ENCODE assay signal across 8 cellular contexts in the genomic region with DNA sequence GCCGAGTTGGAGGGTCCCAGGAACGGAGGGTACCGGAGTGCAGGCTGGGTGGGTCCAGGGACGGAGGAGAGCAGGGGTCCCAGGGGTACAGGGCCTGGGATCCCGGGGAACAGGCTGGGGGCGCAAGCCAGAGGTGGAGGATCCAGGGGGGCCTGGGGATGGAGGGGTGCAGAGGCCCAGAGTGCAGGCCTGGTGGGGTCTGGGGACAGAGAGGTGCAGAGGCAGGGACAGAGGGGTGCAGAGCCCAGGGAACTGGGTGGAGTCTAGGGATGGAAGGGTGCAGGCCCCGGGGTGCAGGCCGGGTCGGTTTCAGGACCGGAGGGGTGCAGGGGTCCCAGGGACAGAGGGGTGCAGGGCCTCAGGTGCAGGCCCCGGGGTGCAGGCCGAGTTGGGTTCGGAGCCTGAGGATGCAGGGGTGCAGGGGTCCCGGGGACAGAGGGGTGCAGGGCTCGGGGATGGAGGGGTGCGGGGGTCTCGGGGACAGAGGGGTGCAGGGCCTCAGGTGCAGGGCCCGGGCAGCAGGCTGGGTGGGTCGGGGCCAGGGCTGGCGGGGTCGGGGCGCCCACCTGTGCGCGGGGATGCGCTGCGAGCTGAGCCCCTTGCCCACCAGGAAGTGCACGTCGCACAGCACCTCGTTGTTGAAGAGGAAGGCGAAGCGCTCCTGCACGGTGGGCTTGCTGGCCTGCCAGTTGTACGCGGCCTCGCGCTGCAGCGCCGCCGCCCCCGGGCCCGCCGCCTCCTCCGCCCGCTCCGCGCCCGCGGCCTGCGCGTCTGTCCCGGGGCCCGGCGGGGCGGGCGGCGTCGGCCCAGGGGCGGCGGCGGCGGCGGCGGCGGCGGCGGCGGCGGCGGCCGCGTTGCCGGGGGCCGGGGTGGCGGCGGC. TPM values are rescaled to one million over a fixed set of nuclear protein-coding genes. Genes with fewer than 3 reads are reported as not detected.
DNase-seq lines count a peak whose midpoint lies in the region; ATAC-seq and TF ChIP-seq lines count a peak whose summit lies in the region.

No MANE protein-coding gene starts in this region.

- TF ChIP-seq CTCF in AG04450 (IDR thresholded peaks at IDR 0.05; ENCODE audit: low read depth, low read length): no peak
- no peak for TF ChIP-seq CTCF in gastroesophageal sphincter (IDR thresholded peaks at IDR 0.05)

- no peak overlapping the region for H3K27ac ChIP-seq in AG04450 (ENCODE audit: low read depth, low read length)
- H3K27ac ChIP-seq in GM23248: no peak overlapping the region
- peak overlapping the region in 3 of 4 donors; percentile 80 to 86 (median 82) for H3K27ac ChIP-seq in gastroesophageal sphincter
- H3K27ac ChIP-seq in trophoblast cell (ENCODE audit: low read depth, low read length): no peak overlapping the region

- no peak for DNase-seq in AG04450 (ENCODE audit: low read depth, low spot score)
- DNase-seq in GM23248: peak; percentile 67
- DNase-seq in activated CD8-positive, alpha-beta T cell treated with anti-CD3 and anti-CD28 coated beads, Interleukin-2, amount 10 ng/mL, durations not matched to agents 7 days and 5 days: peak; percentile 35
- peak in 1 of 2 donors; percentile 37 for DNase-seq in trophoblast cell
- DNase-seq in NCI-H345 (lab: John Stamatoyannopoulos, UW): no peak

- H3K4me2 ChIP-seq in GM23248 (ENCODE audit: unreplicated experiment) (peak overlapping the region; percentile 92), trophoblast cell (ENCODE audit: low read length) (peak overlapping the region; percentile 89)

- peak overlapping the region; percentile 73 for H3K4me3 Mint-ChIP-seq in activated CD8-positive, alpha-beta T cell treated with anti-CD3 and anti-CD28 coated beads, Interleukin-2, amount 10 ng/mL, durations not matched to agents 7 days and 5 days

- in situ Hi-C loops in GM23248 (cut with MboI): no loop called here

- no peaks in the 10 kb centered on the region for H3K4me1 ChIP-seq in GM23248 (ENCODE audit: insufficient read depth)
- H3K4me1 ChIP-seq in gastroesophageal sphincter: peaks cover 0 to 47% (median 23%) of the 10 kb centered on the region in 3 donors
- H3K4me1 ChIP-seq in trophoblast cell (ENCODE audit: control insufficient read depth in 1 of 2, insufficient read depth in 2 of 2, low read length in 2 of 2): peaks cover 10 to 11% of the 10 kb centered on the region in 2 experiments

- no peak overlapping the region for H2BK5ac ChIP-seq in trophoblast cell (ENCODE audit: low read depth, low read length, poor library complexity)

- TF ChIP-seq EP300 in gastroesophageal sphincter (IDR thresholded peaks at IDR 0.05): no peak

- no peaks in the 10 kb centered on the region; the same call in 1 of the 2 replicates for H3F3A ChIP-seq in GM23248 (ENCODE audit: insufficient read depth)

- peak overlapping the region; percentile 97 for H3K14ac ChIP-seq in trophoblast cell (ENCODE audit: low read length)

- peaks cover 44% of the 10 kb centered on the region for H3K79me2 ChIP-seq in GM23248 (ENCODE audit: insufficient read depth)
- H3K79me2 ChIP-seq in trophoblast cell (ENCODE audit: control insufficient read depth, insufficient read depth, low read length, poor library complexity): peaks cover 4% of the 10 kb centered on the region

- no peaks in the 10 kb centered on the region for H3K9me2 ChIP-seq in GM23248 (ENCODE audit: insufficient read depth)

- no peaks in the 10 kb centered on the region for H3K9me3 Mint-ChIP-seq in activated CD8-positive, alpha-beta T cell treated with anti-CD3 and anti-CD28 coated beads, Interleukin-2, amount 10 ng/mL, durations not matched to agents 7 days and 5 days (ENCODE audit: insufficient read depth)

- peak overlapping the region; percentile 78 for H3K4ac ChIP-seq in trophoblast cell (ENCODE audit: low read depth, low read length)

- no peak for TF ChIP-seq POLR2A in gastroesophageal sphincter (IDR thresholded peaks at IDR 0.05)

- ATAC-seq in activated CD8-positive, alpha-beta T cell treated with anti-CD3 and anti-CD28 coated beads, Interleukin-2, amount 10 ng/mL, durations not matched to agents 7 days and 5 days: peak; percentile 72
- ATAC-seq in gastroesophageal sphincter (peak; percentile 44), GM21737 (IDR thresholded peaks at IDR 0.05; ENCODE audit: unreplicated experiment) (no peak), GM18498 (IDR thresholded peaks at IDR 0.05; ENCODE audit: unreplicated experiment) (no peak)

- H3K27me3 Mint-ChIP-seq in activated CD8-positive, alpha-beta T cell treated with anti-CD3 and anti-CD28 coated beads, Interleukin-2, amount 10 ng/mL, durations not matched to agents 7 days and 5 days (ENCODE audit: low read depth): no peaks in the 10 kb centered on the region

- CTCF ChIA-PET in AG04450 (lab: Charles Lee): no interaction called here
- CTCF ChIA-PET in activated CD8-positive, alpha-beta T cell treated with anti-CD3 and anti-CD28 coated beads, Interleukin-2, amount 10 ng/mL, durations not matched to agents 7 days and 5 days (lab: Charles Lee): no interaction called here

- no peak overlapping the region for H2BK12ac ChIP-seq in trophoblast cell (ENCODE audit: low read length)

- peak overlapping the region; percentile 95 for H4K12ac ChIP-seq in trophoblast cell (ENCODE audit: low read depth, low read length)

- peaks cover 16% of the 10 kb centered on the region for H3K4me1 Mint-ChIP-seq in activated CD8-positive, alpha-beta T cell treated with anti-CD3 and anti-CD28 coated beads, Interleukin-2, amount 10 ng/mL, durations not matched to agents 7 days and 5 days (ENCODE audit: low read depth)

- no peaks in the 10 kb centered on the region for H3K27me3 ChIP-seq in AG04450 (ENCODE audit: control insufficient read depth, insufficient read depth, low read length)
- no peaks in the 10 kb centered on the region for H3K27me3 ChIP-seq in GM23248 (replicated peaks; ENCODE audit: insufficient read depth)
- H3K27me3 ChIP-seq in gastroesophageal sphincter: no peaks in the 10 kb centered on the region
- no peaks in the 10 kb centered on the region for H3K27me3 ChIP-seq in trophoblast cell (ENCODE audit: insufficient read depth, low read length)

- peak overlapping the region; percentile 87 for H4K91ac ChIP-seq in trophoblast cell (ENCODE audit: low read depth, low read length)

- peak overlapping the region; percentile 97 for H4K8ac ChIP-seq in trophoblast cell (ENCODE audit: low read depth, low read length)

- H3K23ac ChIP-seq in trophoblast cell (ENCODE audit: low read length): no peak overlapping the region

- peak overlapping the region; percentile 72 for H3K4me3 ChIP-seq in AG04450 (ENCODE audit: low read depth, low read length)
- H3K4me3 ChIP-seq in GM23248: peak overlapping the region; percentile 74
- H3K4me3 ChIP-seq in gastroesophageal sphincter: peak overlapping the region; percentile 49 to 79
- peak overlapping the region; percentile 84 for H3K4me3 ChIP-seq in trophoblast cell (ENCODE audit: low read depth, low read length)

- H4K20me1 ChIP-seq in GM23248 (ENCODE audit: insufficient read depth): no peaks in the 10 kb centered on the region

- peaks cover 11% of the 10 kb centered on the region for H3K36me3 Mint-ChIP-seq in activated CD8-positive, alpha-beta T cell treated with anti-CD3 and anti-CD28 coated beads, Interleukin-2, amount 10 ng/mL, durations not matched to agents 7 days and 5 days (ENCODE audit: low read depth)

- H3K36me3 ChIP-seq in GM23248 (ENCODE audit: low read depth) (no peaks in the 10 kb centered on the region), gastroesophageal sphincter (peaks cover 0 to 13% of the 10 kb centered on the region in 2 donors), trophoblast cell (ENCODE audit: control insufficient read depth in 1 of 2, insufficient read depth in 2 of 2, low read length in 2 of 2) (no peaks in the 10 kb centered on the region)

- H3K9me3 ChIP-seq in AG04450 (ENCODE audit: control insufficient read depth, insufficient read depth, low read length) (peaks cover 4% of the 10 kb centered on the region; the same call in 1 of the 2 replicates), GM23248 (ENCODE audit: low read depth) (no peaks in the 10 kb centered on the region), gastroesophageal sphincter (no peaks in the 10 kb centered on the region), trophoblast cell (ENCODE audit: insufficient read depth, low read depth, low read length) (peaks cover 5% of the 10 kb centered on the region)

- peak overlapping the region; percentile 93 for H2AK5ac ChIP-seq in trophoblast cell (ENCODE audit: low read length)

- H3K79me1 ChIP-seq in trophoblast cell (ENCODE audit: low read length): peaks cover 3% of the 10 kb centered on the region

- peak overlapping the region; percentile 100 for H3K18ac ChIP-seq in trophoblast cell (ENCODE audit: low read length)

- H3K9ac ChIP-seq in GM23248: peak overlapping the region; percentile 78
- peak overlapping the region; percentile 85 for H3K9ac ChIP-seq in trophoblast cell (ENCODE audit: low read length)

- peak overlapping the region; percentile 89 for H2BK120ac ChIP-seq in trophoblast cell (ENCODE audit: insufficient read depth, low read length, poor library complexity)

- 3 to 25% methylated on average over 6 to 66 of the region's 75 CpGs for WGBS in GM23248 (ENCODE audit: low coverage in 1 of 2, low lambda C conversion rate in 2 of 2, missing lambda C conversion rate in 2 of 2), 2 experiments
- WGBS in gastroesophageal sphincter (ENCODE audit: low coverage in 1 of 2), 2 donors: 21 to 28% methylated on average over 9 of the region's 75 CpGs
- no CpG with 5 or more reads among the region's 75 CpGs for WGBS in trophoblast cell (ENCODE audit: extremely low coverage, insufficient coverage, insufficient read length)

- H2AFZ ChIP-seq in GM23248 (no peak overlapping the region), trophoblast cell (ENCODE audit: insufficient read depth, low read length, poor library complexity) (peak overlapping the region; percentile 94)

- POLR2A ChIA-PET in AG04450 (lab: Yijun Ruan, JAX): no interaction called here
- POLR2A ChIA-PET in activated CD8-positive, alpha-beta T cell treated with anti-CD3 and anti-CD28 coated beads, Interleukin-2, amount 10 ng/mL, durations not matched to agents 7 days and 5 days (lab: Charles Lee): no interaction called here

- peak overlapping the region; percentile 49 for H3K27ac Mint-ChIP-seq in activated CD8-positive, alpha-beta T cell treated with anti-CD3 and anti-CD28 coated beads, Interleukin-2, amount 10 ng/mL, durations not matched to agents 7 days and 5 days

RNA-seq across cellular contexts. Expression of gene BTBD2, which starts 0.5 kb away (rescaled TPM):
- polyA plus RNA-seq in AG04450 (2011; rRNA removed): 25.5 and 46.5 TPM in 2 replicates
- polyA minus RNA-seq in AG04450 (2011; rRNA and poly(A)+ RNA removed): 40.2 and 52.4 TPM in 2 replicates
- total RNA-seq in GM23248 (2014; rRNA removed; shearing (Covaris generic)): 69.5 and 72.0 TPM in 2 replicates
- polyA plus RNA-seq in GM23248 (2016; fragmentation: Nextera tagmentation; extraction: Ambion mirVana): 6.8 and 9.0 TPM in 2 replicates
- 10 to 100 TPM; 48.2 to 53.4 TPM for total RNA-seq in activated CD8-positive, alpha-beta T cell treated with anti-CD3 and anti-CD28 coated beads, Interleukin-2, amount 10 ng/mL, durations not matched to agents 7 days and 5 days
- 100 to 1,000 TPM in 1 of 4 donors, 10 to 100 TPM in 3; 44.0 to 125 (median 59.9) TPM for total RNA-seq in gastroesophageal sphincter
- 43.8 and 44.5 TPM in 2 replicates for polyA plus RNA-seq in trophoblast cell (2013)

RNA-seq across cellular contexts. Expression of gene MKNK2, which starts 36.1 kb away (rescaled TPM):
- 31.1 and 35.4 TPM in 2 replicates for polyA plus RNA-seq in AG04450 (2011; rRNA removed)
- polyA minus RNA-seq in AG04450 (2011; rRNA and poly(A)+ RNA removed): 41.6 and 56.5 TPM in 2 replicates
- 78.6 and 83.2 TPM in 2 replicates for total RNA-seq in GM23248 (2014; rRNA removed; shearing (Covaris generic))
- 28.9 and 37.6 TPM in 2 replicates for polyA plus RNA-seq in GM23248 (2016; fragmentation: Nextera tagmentation; extraction: Ambion mirVana)
- 100 to 1,000 TPM; 332 to 348 TPM for total RNA-seq in activated CD8-positive, alpha-beta T cell treated with anti-CD3 and anti-CD28 coated beads, Interleukin-2, amount 10 ng/mL, durations not matched to agents 7 days and 5 days
- 100 to 1,000 TPM in 3 of 4 donors, 10 to 100 TPM in 1; 98.4 to 195 (median 173) TPM for total RNA-seq in gastroesophageal sphincter
- polyA plus RNA-seq in trophoblast cell (2013): 339 and 368 TPM in 2 replicates

Comparison
In these comparisons a context has a peak if more than half of its experiments do, and no peak if none do; other contexts are left out.
1. DNase-seq: peak in GM23248 (single experiment) and activated CD8-positive, alpha-beta T cell treated with anti-CD3 and anti-CD28 coated beads, Interleukin-2, amount 10 ng/mL, durations not matched to agents 7 days and 5 days (single experiment); none in AG04450 (single experiment) and NCI-H345 (single experiment).
2. H3K27ac ChIP-seq: peak in gastroesophageal sphincter (3 of 4); none in AG04450 (single experiment), GM23248 (single experiment) and trophoblast cell (single experiment).
3. ATAC-seq: peak in activated CD8-positive, alpha-beta T cell treated with anti-CD3 and anti-CD28 coated beads, Interleukin-2, amount 10 ng/mL, durations not matched to agents 7 days and 5 days (single experiment) and gastroesophageal sphincter (single experiment); none in GM21737 (single experiment) and GM18498 (single experiment).
4. Peak in every context shown above with its lines, with median percentiles within 50 percentile points of each other: H3K4me3 ChIP-seq.